1 cellular context compared by ENCODE assay signal in genomic region chr18:3444954-3445353, GRCh38.
TF ChIP-seq lines count a peak whose summit lies in the region.

No MANE protein-coding gene starts in this region.

TF ChIP-seq in WTC11, 78 proteins besides CTCF, POLR2A, EP300 and RAD21 (continued from another document):
- no peak for TF ChIP-seq E2F1 (CRISPR knock-in tag; IDR thresholded peaks at IDR 0.05)
